ENCODE assay signal across 19 cellular contexts in the genomic region with DNA sequence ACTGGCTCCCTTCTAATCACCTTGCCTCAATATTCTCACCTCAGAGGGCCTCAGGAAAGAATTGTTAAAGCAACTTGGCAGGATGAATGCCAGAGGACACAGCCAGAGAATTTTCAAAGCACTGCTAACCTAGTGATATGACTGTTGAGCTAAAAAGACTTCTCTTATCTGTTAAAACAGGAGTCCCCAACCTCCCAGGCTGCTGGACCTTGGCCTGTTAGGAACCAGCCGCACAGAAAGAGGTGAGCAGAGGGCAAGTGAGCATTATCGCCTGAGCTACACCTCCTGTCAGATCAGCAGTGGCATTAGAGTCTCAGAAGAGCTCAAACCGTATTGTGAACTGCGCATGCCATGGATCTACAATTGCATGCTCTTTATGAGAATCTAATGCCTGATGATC. TPM values are rescaled to one million over a fixed set of nuclear protein-coding genes. Genes with fewer than 3 reads are reported as not detected.
DNase-seq lines count a peak whose midpoint lies in the region; ATAC-seq, FAIRE-seq and TF ChIP-seq lines count a peak whose summit lies in the region.
"Had no signal": no experiment of that assay in that cellular context is flagged by ENCODE, and none has a peak within 500 bp of the region (broad histone marks: within the 10 kb centered on the region; RNA-seq: fewer than 3 reads in every experiment).

No MANE protein-coding gene starts in this region.

- TF ChIP-seq RAD21 in A549 (conservative IDR thresholded peaks at IDR 0.05 in 1 of 2, IDR thresholded peaks at IDR 0.05 in 1 of 2) (no peak), K562 (CRISPR knock-in tag; conservative IDR thresholded peaks at IDR 0.05 in 1 of 2, IDR thresholded peaks at IDR 0.05 in 1 of 2) (no peak)

- POLR2A ChIA-PET in A549 (lab: Yijun Ruan, JAX) (no interaction called here), K562 (lab: Yijun Ruan, JAX) (interaction anchor here (1.4 kb wide), 1 partner anchor 8 kb away, joined by 7 read pairs; no protein-coding TSS in a partner anchor)

- WGBS in right cardiac atrium, result 90% methylated on average over 4 of the region's 4 CpGs
- 86% methylated on average over 4 of the region's 4 CpGs for WGBS in A549 (ENCODE audit: missing lambda C conversion rate)
- 0% methylated on average over 4 of the region's 4 CpGs for WGBS in K562 (ENCODE audit: insufficient coverage, low coverage, missing lambda C conversion rate)

- no peak for TF ChIP-seq CTCF in A549 (IDR thresholded peaks at IDR 0.05)
- no peak for TF ChIP-seq CTCF in K562 (IDR thresholded peaks at IDR 0.05 in 2 of 3, conservative IDR thresholded peaks at IDR 0.05 in 1 of 3; ENCODE audit: insufficient read depth in 2 of 3, low read depth in 1 of 3, low read length in 3 of 3)

- BruUV-seq in K562 (replicated peaks; lab: Mats Ljungman, UMichigan), result no TSS peak

- H3K27ac ChIP-seq in right cardiac atrium (ENCODE audit: low read length) (no peak overlapping the region), A549 (no peak overlapping the region), K562 (ENCODE audit: extremely low read depth, low read depth, low read length) (no peak overlapping the region)
- H3K27ac ChIP-seq in effector memory CD4-positive, alpha-beta T cell (ENCODE audit: insufficient read depth, low read length, poor library complexity, severe bottlenecking), result no peak overlapping the region
- H3K27ac ChIP-seq: 22Rv1, BLaER1 had no signal

- no peaks in the 10 kb centered on the region for H3K9me1 ChIP-seq in K562 (ENCODE audit: control insufficient read depth, insufficient read depth, low read length)

- TF ChIP-seq EP300 in A549 (IDR thresholded peaks at IDR 0.05), result no peak
- TF ChIP-seq EP300 in K562 (IDR thresholded peaks at IDR 0.05; ENCODE audit: low read length), result no peak

- ATAC-seq in Right ventricle myocardium inferior, result peak; percentile 8
- no peak for ATAC-seq in right cardiac atrium
- ATAC-seq in A549, result no peak
- peak; percentile 81 for ATAC-seq in K562
- ATAC-seq: HCT116 had no signal

- intact Hi-C loops in Right ventricle myocardium inferior (cut with DNase I), result no loop called here
- intact Hi-C loops in right cardiac atrium (cut with DNase I), result loop anchor here in 1 of 4 donors (2.0 kb wide), 1 partner anchor 140 kb away; no protein-coding TSS in a partner anchor
- intact Hi-C loops in K562 (cut with micrococcal nuclease), result no loop called here

- no peaks in the 10 kb centered on the region for H4K20me1 ChIP-seq in K562 (replicated peaks; ENCODE audit: control insufficient read depth, insufficient read depth, low read length)
- H4K20me1 ChIP-seq: BLaER1 had no signal

- no peaks in the 10 kb centered on the region for H3K27me3 ChIP-seq in right cardiac atrium (ENCODE audit: control insufficient read depth, insufficient read depth)
- H3K27me3 ChIP-seq in K562 (ENCODE audit: control insufficient read depth in 2 of 2, insufficient read depth in 2 of 2, low read length in 2 of 2), result no peaks in the 10 kb centered on the region
- H3K27me3 ChIP-seq in effector memory CD4-positive, alpha-beta T cell (replicated peaks; ENCODE audit: control insufficient read depth, insufficient read depth, low read length, poor library complexity, severe bottlenecking), result no peaks in the 10 kb centered on the region

- no peak overlapping the region for H2AFZ ChIP-seq in K562 (ENCODE audit: low read depth, low read length)

- no peaks in the 10 kb centered on the region for H3K36me3 ChIP-seq in K562 (ENCODE audit: control insufficient read depth, insufficient read depth, low read length)
- H3K36me3 ChIP-seq in effector memory CD4-positive, alpha-beta T cell (ENCODE audit: control insufficient read depth, insufficient read depth, low read length), result no peaks in the 10 kb centered on the region
- H3K36me3 ChIP-seq: BLaER1 had no signal

- no peak overlapping the region for H3K4me3 ChIP-seq in right cardiac atrium (ENCODE audit: low read length)
- H3K4me3 ChIP-seq in A549, result no peak overlapping the region
- no peak overlapping the region for H3K4me3 ChIP-seq in K562
- no peak overlapping the region for H3K4me3 ChIP-seq in effector memory CD4-positive, alpha-beta T cell (ENCODE audit: insufficient read depth, low read depth, low read length, poor library complexity, severe bottlenecking)
- H3K4me3 ChIP-seq: BLaER1 had no signal

- H3K4me1 ChIP-seq in right cardiac atrium (ENCODE audit: control insufficient read depth, insufficient read depth, low read length) (no peaks in the 10 kb centered on the region), A549 (no peaks in the 10 kb centered on the region), K562 (replicated peaks in 1 of 2; ENCODE audit: control insufficient read depth in 2 of 2, insufficient read depth in 2 of 2, low read length in 2 of 2) (peaks cover 0 to 8% of the 10 kb centered on the region in 2 experiments; a peak in 4 of 5 replicates)
- no peaks in the 10 kb centered on the region for H3K4me1 ChIP-seq in effector memory CD4-positive, alpha-beta T cell (ENCODE audit: control insufficient read depth, insufficient read depth, low read length, poor library complexity, severe bottlenecking)
- H3K4me1 ChIP-seq: BLaER1 had no signal

- H3K4me2 ChIP-seq in A549, result no peak overlapping the region
- peak overlapping the region; percentile 11; the same call in 1 of the 2 replicates for H3K4me2 ChIP-seq in K562 (ENCODE audit: insufficient read depth, low read length)
- H3K4me2 ChIP-seq: BLaER1 had no signal

- in situ Hi-C loops in K562 (cut with MboI), result no loop called here

- DNase-seq in Right ventricle myocardium inferior (ENCODE audit: missing footprints) (no peak), right cardiac atrium (no peak), A549 (ENCODE audit: low read depth in 1 of 2, low spot score in 1 of 2) (no peak), OCI-M1 (lab: John Stamatoyannopoulos, UW) (peak; percentile 4), K562 (ENCODE audit: extremely low read depth in 1 of 4, low spot score in 3 of 4) (peak; percentile 9 to 72 (median 30)), SKM-1 treated with dmso at 0.1 percent for 144 hours (lab: John Stamatoyannopoulos, UW; ENCODE audit: unreplicated experiment) (no peak), COR-L47 (lab: John Stamatoyannopoulos, UW) (no peak)
- DNase-seq in effector memory CD4-positive, alpha-beta T cell, result no peak
- DNase-seq: AML-193; CD8-positive, alpha-beta memory T cell; DMS53; GF-D8 had no signal

- CTCF ChIA-PET in A549 (lab: Yijun Ruan, JAX), result interaction anchor here (1.1 kb wide), 1 partner anchor 141 kb away, joined by 3 read pairs; no protein-coding TSS in a partner anchor
- CTCF ChIA-PET in K562 (lab: Yijun Ruan, JAX; ENCODE audit: low intra/inter-chr PET ratio), result no interaction called here

- no peak for TF ChIP-seq POLR2A in A549 (IDR thresholded peaks at IDR 0.05; ENCODE audit: low read length)
- no peak for TF ChIP-seq POLR2A in K562 (conservative IDR thresholded peaks at IDR 0.05)

- no peak overlapping the region for H3K9ac ChIP-seq in K562 (ENCODE audit: insufficient read depth in 1 of 2, low read depth in 2 of 2, low read length in 2 of 2)
- H3K9ac ChIP-seq: BLaER1 had no signal

- FAIRE-seq in A549 (lab: Jason Lieb, UNC), result peak; percentile 54
- peak; percentile 62 for FAIRE-seq in K562 (lab: Jason Lieb, UNC)
- FAIRE-seq: GM18507, H54, HTR-8/SVneo had no signal

- H3K9me3 ChIP-seq in right cardiac atrium (ENCODE audit: control insufficient read depth, low read length) (no peaks in the 10 kb centered on the region), A549 (no peaks in the 10 kb centered on the region), K562 (replicated peaks; ENCODE audit: control insufficient read depth, insufficient read depth, low read depth, low read length) (peaks cover 2% of the 10 kb centered on the region; the same call in 1 of the 2 replicates)
- no peaks in the 10 kb centered on the region for H3K9me3 ChIP-seq in effector memory CD4-positive, alpha-beta T cell (ENCODE audit: control insufficient read depth, low read length)

- no peaks in the 10 kb centered on the region for H3K79me2 ChIP-seq in K562 (ENCODE audit: control insufficient read depth, insufficient read depth, low read length)

TF ChIP-seq in A549, 52 proteins besides CTCF, POLR2A, EP300 and RAD21 (continues in another document):
- TF ChIP-seq JUN (IDR thresholded peaks at IDR 0.05) (no peak), MAFK (IDR thresholded peaks at IDR 0.05; ENCODE audit: partially characterized antibody) (no peak), ESRRA (IDR thresholded peaks at IDR 0.05; ENCODE audit: borderline replicate concordance, low read length) (no peak)

TF ChIP-seq in K562, 482 proteins besides CTCF, POLR2A, EP300 and RAD21 (continues in another document):
- TF ChIP-seq POLR2G (IDR thresholded peaks at IDR 0.05; ENCODE audit: low read depth, low read length) (no peak), NCOR1 (IDR thresholded peaks at IDR 0.05) (peak; percentile 73), CBFA2T3 (IDR thresholded peaks at IDR 0.05) (peak; percentile 87), NFE2L1 (tag; IDR thresholded peaks at IDR 0.05; ENCODE audit: borderline replicate concordance, low read depth) (no peak)

RNA-seq across cellular contexts. Expression of gene KCNE5, which starts 1.7 kb away (rescaled TPM):
- 0.43 TPM for total RNA-seq in Right ventricle myocardium inferior
- total RNA-seq in right cardiac atrium, result 1 to 10 TPM in 1 of 4 donors, under 1 TPM in 3; 0.26 to 1.0 (median 0.44) TPM
- polyA plus RNA-seq in right cardiac atrium, result 0.32 TPM
- 0.08 and 0.17 TPM in 2 replicates for polyA plus RNA-seq in A549 (2011; rRNA removed)
- 0.05 TPM in 1 of 2 replicates, not detected in the other for polyA plus RNA-seq in A549 (2012; cell fraction: cytosol; rRNA removed)
- polyA plus RNA-seq in A549 (2012; cell fraction: nucleus; rRNA removed), result 0.23 and 0.37 TPM in 2 replicates
- polyA plus RNA-seq in A549 (2017; fragmentation: RNase III; extraction: RNeasy Plus Mini Kit Qiagen cat#74134 plus additional on column Dnase treatment), result 0.08 to 0.23 TPM (median 0.08 TPM) in 3 replicates
- not detected in 2 replicates for polyA minus RNA-seq in A549 (2011; rRNA and poly(A)+ RNA removed)
- 0.56 and 0.60 TPM in 2 replicates for total RNA-seq in K562 (2011; cell fraction: chromatin; rRNA removed; ENCODE audit: low replicate concordance)
- 0.33 and 0.39 TPM in 2 replicates for total RNA-seq in K562 (2011; cell fraction: nucleolus; rRNA removed)
- total RNA-seq in K562 (2011; cell fraction: nucleoplasm; rRNA removed), result 0.81 TPM in 1 of 2 replicates, not detected in the other
- 0.29 TPM in 1 of 2 replicates, not detected in the other for total RNA-seq in K562 (2014; rRNA removed)
- 0.32 and 0.36 TPM in 2 replicates for total RNA-seq in K562 (2014; rRNA removed; fragmentation: Illumina TruSeq; extraction: Trizol)
- total RNA-seq in K562 (2015; rRNA removed; fragmentation: Illumina TruSeq; extraction: Trizol), result 0.11 and 0.29 TPM in 2 replicates
- 0.36 and 0.38 TPM in 2 replicates for total RNA-seq in K562 (2021)
- polyA plus RNA-seq in K562 (2011; rRNA removed), result 0.09 and 0.21 TPM in 2 replicates
- 0.06 and 0.21 TPM in 2 replicates for polyA plus RNA-seq in K562 (2011; cell fraction: cytosol; rRNA removed)
- polyA plus RNA-seq in K562 (2011; cell fraction: nucleus; rRNA removed), result 0.21 and 0.81 TPM in 2 replicates
- polyA plus RNA-seq in K562 (2012), result 0.25 and 0.46 TPM in 2 replicates
- polyA plus RNA-seq in K562 (2014; fragmentation: Illumina TruSeq; extraction: Trizol), result 0.14 and 0.21 TPM in 2 replicates
- under 1 TPM; 0.08 to 0.15 TPM for polyA plus RNA-seq in K562 (2014; fragmentation: Nextera tagmentation; extraction: Ambion mirVana)
- 0.13 TPM in 1 of 2 replicates, not detected in the other for polyA plus RNA-seq in K562 (2014; rRNA removed)
- not detected in 2 replicates for polyA minus RNA-seq in K562 (2011; rRNA and poly(A)+ RNA removed)
- 0.57 TPM in 1 of 2 replicates, not detected in the other for polyA minus RNA-seq in K562 (2011; cell fraction: cytosol; rRNA and poly(A)+ RNA removed)
- polyA minus RNA-seq in K562 (2011; cell fraction: nucleus; rRNA and poly(A)+ RNA removed), result 0.33 and 0.67 TPM in 2 replicates
- polyA plus RNA-seq: IgD-negative memory B cell had no signal

Comparison
In these comparisons a context has a peak if more than half of its experiments do, and no peak if none do; other contexts are left out.
1. ATAC-seq: peak in Right ventricle myocardium inferior (single experiment) and K562 (single experiment); none in right cardiac atrium (0 of 2) and A549 (0 of 2).
2. DNase-seq: peak in OCI-M1 (single experiment) and K562 (4 of 4); none in Right ventricle myocardium inferior (single experiment), right cardiac atrium (0 of 3), A549 (0 of 2), SKM-1 treated with dmso at 0.1 percent for 144 hours (single experiment), effector memory CD4-positive, alpha-beta T cell (0 of 3) and COR-L47 (single experiment).